ENCODE assay signal across 8 cellular contexts in genomic region chr16:53098526-53099317, GRCh38. TPM values are rescaled to one million over a fixed set of nuclear protein-coding genes. Genes with fewer than 3 reads are reported as not detected.
DNase-seq lines count a peak whose midpoint lies in the region; ATAC-seq and TF ChIP-seq lines count a peak whose summit lies in the region.

No MANE protein-coding gene starts in this region.

- ATAC-seq in GM19463 (IDR thresholded peaks at IDR 0.05; ENCODE audit: unreplicated experiment) (peak; percentile 55), HG03571 (IDR thresholded peaks at IDR 0.05; ENCODE audit: unreplicated experiment) (peak; percentile 61)

- intact Hi-C loops in uterus (cut with DNase I; ENCODE audit: low total_unique reads): no loop called here

- TF ChIP-seq POLR2A in uterus (IDR thresholded peaks at IDR 0.05): peak in 1 of 2 donors; percentile 9

- H3K9me3 Mint-ChIP-seq in glutamatergic neuron (ENCODE audit: unreplicated experiment): peaks cover 11% of the 10 kb centered on the region

- H3K36me3 Mint-ChIP-seq in glutamatergic neuron (ENCODE audit: unreplicated experiment): no peaks in the 10 kb centered on the region

- DNase-seq in COR-L47 (lab: John Stamatoyannopoulos, UW): peak; percentile 62
- DNase-seq in RPMI8226: peak; percentile 87
- peak; percentile 35 for DNase-seq in activated gamma-delta T cell treated with anti-CD3 and anti-CD28 coated beads, Interleukin-2, amount 50 U/mL, for 16 hours (ENCODE audit: low read depth)
- DNase-seq in glutamatergic neuron: peak; percentile 61
- peak; percentile 78 for DNase-seq in occipital lobe (lab: John Stamatoyannopoulos, UW)
- DNase-seq in uterus: peak; percentile 93 to 94

- peaks cover 4% of the 10 kb centered on the region for H3K27me3 Mint-ChIP-seq in glutamatergic neuron (ENCODE audit: unreplicated experiment)

- TF ChIP-seq CTCF in glutamatergic neuron (IDR thresholded peaks at IDR 0.05; ENCODE audit: partially characterized antibody, unreplicated experiment): no peak
- no peak for TF ChIP-seq CTCF in uterus (IDR thresholded peaks at IDR 0.05)

- H3K36me3 ChIP-seq in uterus: no peaks in the 10 kb centered on the region

- H3K27ac ChIP-seq in uterus: peak overlapping the region; percentile 79 to 96

- H3K9me3 ChIP-seq in uterus: no peaks in the 10 kb centered on the region

- peak overlapping the region in 1 of 2 donors; percentile 36 for H3K4me3 ChIP-seq in uterus

- H3K4me1 Mint-ChIP-seq in glutamatergic neuron (ENCODE audit: low read depth, unreplicated experiment): peaks cover 35% of the 10 kb centered on the region

- H3K27ac Mint-ChIP-seq in glutamatergic neuron (ENCODE audit: unreplicated experiment): peak overlapping the region; percentile 98

- no peaks in the 10 kb centered on the region for H3K27me3 ChIP-seq in uterus

- peaks cover 13 to 21% of the 10 kb centered on the region in 2 donors for H3K4me1 ChIP-seq in uterus

- peak overlapping the region; percentile 90 for H3K4me3 Mint-ChIP-seq in glutamatergic neuron (ENCODE audit: unreplicated experiment)

RNA-seq across cellular contexts. Expression of gene CHD9, which starts 43.9 kb away (rescaled TPM):
- total RNA-seq in glutamatergic neuron (ENCODE audit: unreplicated experiment): 120 TPM
- 233 TPM for total RNA-seq in occipital lobe
- total RNA-seq in uterus: 100 to 1,000 TPM in 3 of 4 donors, 10 to 100 TPM in 1; 46.9 to 174 (median 133) TPM

RNA-seq across cellular contexts. Expression of gene CHD9NB, which starts 46.0 kb away (rescaled TPM):
- total RNA-seq in glutamatergic neuron (ENCODE audit: unreplicated experiment): 1.8 TPM
- total RNA-seq in occipital lobe: 0.78 TPM
- 1 to 10 TPM in 3 of 4 donors, not detected in 1; 1.2 to 4.3 (median 4.1) TPM for total RNA-seq in uterus

Comparison
In these comparisons a context has a peak if more than half of its experiments do, and no peak if none do; other contexts are left out.
1. DNase-seq: peak in every context shown above with its lines; median percentile 94 in uterus; 87 in RPMI8226; 78 in occipital lobe; 62 in COR-L47; 61 in glutamatergic neuron; 35 in activated gamma-delta T cell treated with anti-CD3 and anti-CD28 coated beads, Interleukin-2, amount 50 U/mL, for 16 hours.